Comparison of ENCODE assay signal across 17 cellular contexts in genomic region chr6:86423571-86423970, GRCh38.
DNase-seq lines count a peak whose midpoint lies in the region; ATAC-seq lines count a peak whose summit lies in the region.
"Had no signal": no experiment of that assay in that cellular context is flagged by ENCODE, and none has a peak within 500 bp of the region (broad histone marks: within the 10 kb centered on the region; RNA-seq: fewer than 3 reads in every experiment).

No MANE protein-coding gene starts in this region.

- H3K23ac ChIP-seq in neuronal stem cell (ENCODE audit: low read depth, low read length, poor library complexity), result no peak overlapping the region

- no peak overlapping the region for H2BK12ac ChIP-seq in neuronal stem cell (ENCODE audit: low read length)

- no peak overlapping the region for H3K27ac ChIP-seq in neuronal stem cell (replicated peaks; ENCODE audit: low read length)
- H3K27ac ChIP-seq: 22Rv1; A549; BLaER1 treated with 17β-estradiol and CSF1 and Interleukin-3, amounts not matched to agents 10 nM and 100 nM; C4-2B had no signal

- no peak overlapping the region for H3K18ac ChIP-seq in neuronal stem cell (ENCODE audit: low read length)

- no peak for ATAC-seq in HG02623 (IDR thresholded peaks at IDR 0.05; ENCODE audit: unreplicated experiment)
- ATAC-seq: A549; CD8-positive, alpha-beta T cell; GM12878 had no signal

- H3K9me3 ChIP-seq in neuronal stem cell (replicated peaks in 1 of 2; ENCODE audit: control insufficient read depth in 2 of 2, insufficient read depth in 1 of 2, low read depth in 1 of 2, low read length in 2 of 2), result no peaks in the 10 kb centered on the region
- H3K9me3 ChIP-seq: A549; BLaER1 treated with 17β-estradiol and CSF1 and Interleukin-3, amounts not matched to agents 10 nM and 100 nM; Caco-2 had no signal

- peak overlapping the region; percentile 73 for H4K8ac ChIP-seq in neuronal stem cell (ENCODE audit: low read depth, low read length)

- H2AK5ac ChIP-seq in neuronal stem cell (ENCODE audit: low read depth, low read length), result no peak overlapping the region

- no CpG with 5 or more reads among the region's 1 CpG for WGBS in neuronal stem cell (ENCODE audit: extremely low coverage in 2 of 2, insufficient read length in 2 of 2, insufficient replicate concordance in 1 of 2), 2 donors

- no peaks in the 10 kb centered on the region for H3K27me3 ChIP-seq in neuronal stem cell (ENCODE audit: control insufficient read depth in 3 of 3, insufficient read depth in 3 of 3, low read depth in 1 of 3, low read length in 3 of 3)
- H3K27me3 ChIP-seq: BLaER1 treated with 17β-estradiol and CSF1 and Interleukin-3, amounts not matched to agents 10 nM and 100 nM had no signal

- H2BK15ac ChIP-seq in neuronal stem cell (ENCODE audit: low read length), result no peak overlapping the region

- DNase-seq in G401 (ENCODE audit: low spot score), result peak; percentile 92
- DNase-seq in cerebellar nuclear complex (lab: John Stamatoyannopoulos, UW), result peak; percentile 38 to 73
- no peak for DNase-seq in neuronal stem cell (ENCODE audit: low spot score)
- DNase-seq in stimulated activated CD4-positive, alpha-beta T cell treated with anti-CD3 and anti-CD28 coated beads, Interleukin-1b, Interleukin-23, amount 100 ng/mL, for 48 hours, result no peak
- DNase-seq: AML-193; Caco-2; Calu3; CD4-positive, alpha-beta T cell; CD8-positive, alpha-beta T cell; DMS79 treated with DMSO at 0.1 percent for 48 hours; GDM1 had no signal

- H4K91ac ChIP-seq in neuronal stem cell (ENCODE audit: low read depth, low read length, poor library complexity), result no peak overlapping the region

- no peak overlapping the region for H3K4ac ChIP-seq in neuronal stem cell (ENCODE audit: low read length)

- H3K79me1 ChIP-seq in neuronal stem cell (ENCODE audit: low read depth, low read length), result no peaks in the 10 kb centered on the region

- no peak overlapping the region for H3K14ac ChIP-seq in neuronal stem cell (ENCODE audit: low read length)

- in situ Hi-C loops in G401 (cut with HindIII; ENCODE audit: low sequenced_read_pairs), result no loop called here

- H2BK5ac ChIP-seq in neuronal stem cell (ENCODE audit: low read length), result no peak overlapping the region

- peak overlapping the region; percentile 52 for H3K9ac ChIP-seq in neuronal stem cell (ENCODE audit: low read depth, low read length, poor library complexity)
- H3K9ac ChIP-seq: BLaER1 treated with 17β-estradiol and CSF1 and Interleukin-3, amounts not matched to agents 10 nM and 100 nM had no signal

- no peaks in the 10 kb centered on the region for H3K4me1 ChIP-seq in neuronal stem cell (ENCODE audit: control insufficient read depth in 2 of 2, insufficient read depth in 1 of 2, low read depth in 1 of 2, low read length in 2 of 2)
- H3K4me1 ChIP-seq: A549, Caco-2 had no signal

- no peak overlapping the region for H2BK120ac ChIP-seq in neuronal stem cell (ENCODE audit: low read depth, low read length)

- no peaks in the 10 kb centered on the region for H3K36me3 ChIP-seq in neuronal stem cell (replicated peaks in 1 of 2; ENCODE audit: control insufficient read depth in 2 of 2, insufficient read depth in 2 of 2, low read length in 2 of 2)
- H3K36me3 ChIP-seq: BLaER1 treated with 17β-estradiol and CSF1 and Interleukin-3, amounts not matched to agents 10 nM and 100 nM had no signal

- H3K4me3 ChIP-seq in neuronal stem cell (ENCODE audit: low read length in 2 of 2), result no peak overlapping the region
- H3K4me3 ChIP-seq: A549; BLaER1 treated with 17β-estradiol and CSF1 and Interleukin-3, amounts not matched to agents 10 nM and 100 nM; GM12878 had no signal

- H2AFZ ChIP-seq in neuronal stem cell (ENCODE audit: low read length), result no peak overlapping the region

- no peak overlapping the region for H3K4me2 ChIP-seq in neuronal stem cell (ENCODE audit: insufficient read depth, low read length, poor library complexity, severe bottlenecking)
- H3K4me2 ChIP-seq: A549 had no signal

Comparison
In these comparisons a context has a peak if more than half of its experiments do, and no peak if none do; other contexts are left out.
1. DNase-seq: peak in G401 (single experiment) and cerebellar nuclear complex (2 of 2); none in neuronal stem cell (single experiment) and stimulated activated CD4-positive, alpha-beta T cell treated with anti-CD3 and anti-CD28 coated beads, Interleukin-1b, Interleukin-23, amount 100 ng/mL, for 48 hours (single experiment).